17 cellular contexts compared by ENCODE assay signal in genomic region chr6:136739501-136739900, GRCh38. TPM values are rescaled to one million over a fixed set of nuclear protein-coding genes. Genes with fewer than 3 reads are reported as not detected.
DNase-seq lines count a peak whose midpoint lies in the region; ATAC-seq, FAIRE-seq and TF ChIP-seq lines count a peak whose summit lies in the region.
"Had no signal": no experiment of that assay in that cellular context is flagged by ENCODE, and none has a peak within 500 bp of the region (broad histone marks: within the 10 kb centered on the region; RNA-seq: fewer than 3 reads in every experiment).

No MANE protein-coding gene starts in this region.

- H3K9me3 Mint-ChIP-seq in immature natural killer cell, result no peaks in the 10 kb centered on the region

- no peak for TF ChIP-seq POLR2A in GM12892 (IDR thresholded peaks at IDR 0.05; ENCODE audit: low read depth, low read length)

- no peaks in the 10 kb centered on the region for H3K36me3 ChIP-seq in tibial artery

- H3K27ac Mint-ChIP-seq in T-helper 17 cell (peak overlapping the region; percentile 45), immature natural killer cell (no peak overlapping the region)

- no peak overlapping the region for H3K4me3 ChIP-seq in tibial artery
- H3K4me3 ChIP-seq: A549, smooth muscle cell had no signal

- H3K27me3 Mint-ChIP-seq in T-helper 17 cell, result no peaks in the 10 kb centered on the region
- H3K27me3 Mint-ChIP-seq in immature natural killer cell (ENCODE audit: low read depth in 3 of 3), result peaks cover 0 to 2% (median 0%) of the 10 kb centered on the region in 3 donors

- intact Hi-C loops in tibial artery (cut with DNase I; ENCODE audit: low total_unique reads), result no loop called here
- intact Hi-C loops in left colon (cut with DNase I, micrococcal nuclease), result no loop called here

- H3K9me3 ChIP-seq in T-helper 17 cell (ENCODE audit: control insufficient read depth, low read length, poor library complexity, severe bottlenecking) (no peaks in the 10 kb centered on the region), tibial artery (no peaks in the 10 kb centered on the region)
- H3K9me3 ChIP-seq: A549 had no signal

- H3K4me3 Mint-ChIP-seq in T-helper 17 cell (no peak overlapping the region), immature natural killer cell (no peak overlapping the region)

- FAIRE-seq in GM12892 (lab: Jason Lieb, UNC), result no peak
- FAIRE-seq: A549, H54 had no signal

- peak; percentile 21 for DNase-seq in activated CD8-positive, alpha-beta memory T cell treated with anti-CD3 and anti-CD28 coated beads, Interleukin-2, amount 50 U/mL, for 4 hours
- no peak for DNase-seq in activated CD8-positive, alpha-beta memory T cell treated with anti-CD3 and anti-CD28 coated beads for 24 hours
- DNase-seq in T-helper 17 cell (no peak), immature natural killer cell (peak; percentile 16 to 22 (median 22)), tibial artery (no peak), kidney tubule cell (ENCODE audit: low spot score) (no peak), GM12892 (ENCODE audit: insufficient read length) (no peak), left colon (no peak)
- DNase-seq: activated naive CD4-positive, alpha-beta T cell treated with anti-CD3 and anti-CD28 coated beads, Interleukin-2, amount 50 U/mL, for 16 hours; activated T-cell treated with anti-CD3 and anti-CD28 coated beads for 4 hours; foreskin melanocyte; NCI-H2081; stimulated activated naive CD4-positive, alpha-beta T cell treated with Interleukin-2 at 50 U/mL for 16 hours had no signal

- no peak for TF ChIP-seq CTCF in tibial artery (IDR thresholded peaks at IDR 0.05)

- H3K27me3 ChIP-seq in tibial artery, result no peaks in the 10 kb centered on the region

- H3K36me3 Mint-ChIP-seq in T-helper 17 cell (ENCODE audit: low read depth) (peaks cover 7% of the 10 kb centered on the region), immature natural killer cell (no peaks in the 10 kb centered on the region)

- H3K4me1 ChIP-seq in tibial artery, result peaks cover 0 to 76% (median 40%) of the 10 kb centered on the region in 4 donors
- H3K4me1 ChIP-seq: parathyroid adenoma had no signal

- peak; percentile 51 for ATAC-seq in T-helper 17 cell
- no peak for ATAC-seq in left colon
- ATAC-seq: A549 had no signal

- H3K27ac ChIP-seq in tibial artery, result peak overlapping the region; percentile 55 to 75
- H3K27ac ChIP-seq: A549, parathyroid adenoma had no signal

- H3K4me1 Mint-ChIP-seq in T-helper 17 cell, result peaks cover 51% of the 10 kb centered on the region
- peaks cover 37 to 69% of the 10 kb centered on the region in 2 donors for H3K4me1 Mint-ChIP-seq in immature natural killer cell

RNA-seq across cellular contexts. Expression of gene MAP3K5, which starts 52.8 kb away (rescaled TPM):
- total RNA-seq in T-helper 17 cell, result 10 to 100 TPM; 35.6 to 40.3 TPM
- polyA plus RNA-seq in immature natural killer cell, result 10 to 100 TPM in 1 of 3 donors, 1 to 10 TPM in 2; 5.5 to 13.8 (median 6.2) TPM
- polyA plus RNA-seq in GM12892 (2012; ENCODE audit: missing spikeins), result 13.4 TPM
- 10 to 100 TPM; 17.5 to 18.9 TPM for total RNA-seq in left colon

Comparison
In these comparisons a context has a peak if more than half of its experiments do, and no peak if none do; other contexts are left out.
1. DNase-seq: peak in activated CD8-positive, alpha-beta memory T cell treated with anti-CD3 and anti-CD28 coated beads, Interleukin-2, amount 50 U/mL, for 4 hours (single experiment) and immature natural killer cell (3 of 3); none in activated CD8-positive, alpha-beta memory T cell treated with anti-CD3 and anti-CD28 coated beads for 24 hours (single experiment), T-helper 17 cell (0 of 3), tibial artery (0 of 2), kidney tubule cell (single experiment), GM12892 (single experiment) and left colon (0 of 2).